8 cellular contexts compared by ENCODE assay signal in the genomic region with DNA sequence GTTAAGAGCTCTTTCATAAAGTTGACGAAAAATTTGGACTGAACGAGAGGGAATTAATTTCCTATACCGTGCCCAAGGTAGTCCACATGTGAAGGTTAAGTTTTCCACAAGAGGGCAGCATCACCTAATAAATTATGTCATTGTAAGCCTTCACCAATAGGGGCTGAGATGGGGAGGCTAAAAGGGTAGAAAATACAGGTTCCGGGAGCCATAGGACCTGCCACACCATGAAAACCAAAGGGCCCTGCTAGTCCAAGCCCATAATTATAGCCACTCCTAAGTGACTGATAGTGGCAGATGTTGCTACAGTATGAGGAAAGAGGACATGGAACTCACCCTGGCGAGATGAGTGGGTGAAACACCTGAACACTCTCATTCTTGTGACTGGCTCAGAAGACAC.
A peak's percentile ranks its signal among the peaks of the same experiment; 100 is the strongest.
DNase-seq lines count a peak whose midpoint lies in the region; ATAC-seq and TF ChIP-seq lines count a peak whose summit lies in the region.

No MANE protein-coding gene starts in this region.

- H3K9ac ChIP-seq in smooth muscle cell (ENCODE audit: low read depth): no peak overlapping the region

- no peaks in the 10 kb centered on the region for H3F3A ChIP-seq in smooth muscle cell (ENCODE audit: low read depth)

- WGBS in smooth muscle cell (ENCODE audit: low lambda C conversion rate): 50% methylated on average over 5 of the region's 5 CpGs

- intact Hi-C loops in activated CD8-positive, alpha-beta T cell treated with anti-CD3 and anti-CD28 coated beads for 36 hours (cut with micrococcal nuclease): no loop called here

- TF ChIP-seq CTCF in C4-2B (conservative IDR thresholded peaks at IDR 0.05): peak; percentile 56
- TF ChIP-seq CTCF in GM12875 (IDR thresholded peaks at IDR 0.05; ENCODE audit: borderline replicate concordance, insufficient read depth, low read depth, low read length): peak; percentile 40; the same call in 1 of the 2 replicates
- TF ChIP-seq CTCF in activated CD8-positive, alpha-beta T cell treated with anti-CD3 and anti-CD28 coated beads for 36 hours (IDR thresholded peaks at IDR 0.05): peak; percentile 52
- peak; percentile 24 to 75 for TF ChIP-seq CTCF in right atrium auricular region (IDR thresholded peaks at IDR 0.05)
- TF ChIP-seq CTCF in smooth muscle cell (IDR thresholded peaks at IDR 0.05; ENCODE audit: borderline replicate concordance, insufficient read depth, poor library complexity, severe bottlenecking): peak; percentile 52

- H3K4me1 Mint-ChIP-seq in activated CD8-positive, alpha-beta T cell treated with anti-CD3 and anti-CD28 coated beads for 36 hours (ENCODE audit: low read depth): no peaks in the 10 kb centered on the region

- peak; percentile 66 for ATAC-seq in HG02610 (IDR thresholded peaks at IDR 0.05; ENCODE audit: unreplicated experiment)
- no peak for ATAC-seq in activated CD8-positive, alpha-beta T cell treated with anti-CD3 and anti-CD28 coated beads for 36 hours

- H3K4me3 Mint-ChIP-seq in activated CD8-positive, alpha-beta T cell treated with anti-CD3 and anti-CD28 coated beads for 36 hours: no peak overlapping the region

- H4K20me1 ChIP-seq in smooth muscle cell (ENCODE audit: low read depth): no peaks in the 10 kb centered on the region

- H3K36me3 Mint-ChIP-seq in activated CD8-positive, alpha-beta T cell treated with anti-CD3 and anti-CD28 coated beads for 36 hours (ENCODE audit: low read depth): no peaks in the 10 kb centered on the region

- H3K36me3 ChIP-seq in right atrium auricular region (no peaks in the 10 kb centered on the region), smooth muscle cell (ENCODE audit: low read depth) (no peaks in the 10 kb centered on the region)

- no peaks in the 10 kb centered on the region for H3K9me3 Mint-ChIP-seq in activated CD8-positive, alpha-beta T cell treated with anti-CD3 and anti-CD28 coated beads for 36 hours

- no peak overlapping the region for H3K4me2 ChIP-seq in smooth muscle cell

- no peak overlapping the region for H2AFZ ChIP-seq in smooth muscle cell (ENCODE audit: low read depth)

- POLR2A ChIA-PET in activated CD8-positive, alpha-beta T cell treated with anti-CD3 and anti-CD28 coated beads for 36 hours (lab: Charles Lee): no interaction called here

- CTCF ChIA-PET in activated CD8-positive, alpha-beta T cell treated with anti-CD3 and anti-CD28 coated beads for 36 hours (lab: Charles Lee): interaction anchor here (0.6 to 1.4 kb wide), 8 partner anchors 8 to 297 kb away, joined by 3 to 6 read pairs (median 4); no protein-coding TSS in a partner anchor

- H3K9me3 ChIP-seq in right atrium auricular region: no peaks in the 10 kb centered on the region
- no peaks in the 10 kb centered on the region for H3K9me3 ChIP-seq in smooth muscle cell (replicated peaks; ENCODE audit: low read depth)

- no peaks in the 10 kb centered on the region for H3K4me1 ChIP-seq in right atrium auricular region
- no peaks in the 10 kb centered on the region for H3K4me1 ChIP-seq in smooth muscle cell (ENCODE audit: low read depth)

- no peaks in the 10 kb centered on the region for H3K27me3 ChIP-seq in right atrium auricular region
- H3K27me3 ChIP-seq in smooth muscle cell (ENCODE audit: low read depth): no peaks in the 10 kb centered on the region

- H3K27me3 Mint-ChIP-seq in activated CD8-positive, alpha-beta T cell treated with anti-CD3 and anti-CD28 coated beads for 36 hours: peaks cover 4% of the 10 kb centered on the region

- H3K27ac Mint-ChIP-seq in activated CD8-positive, alpha-beta T cell treated with anti-CD3 and anti-CD28 coated beads for 36 hours: no peak overlapping the region

- H3K27ac ChIP-seq in C4-2B (no peak overlapping the region), right atrium auricular region (no peak overlapping the region), smooth muscle cell (ENCODE audit: low read depth) (no peak overlapping the region)

- no peaks in the 10 kb centered on the region for H3K79me2 ChIP-seq in smooth muscle cell (ENCODE audit: low read depth)

- H3K4me3 ChIP-seq in GM12875 (ENCODE audit: low read depth, low read length): no peak overlapping the region
- H3K4me3 ChIP-seq in right atrium auricular region: no peak overlapping the region
- H3K4me3 ChIP-seq in smooth muscle cell: no peak overlapping the region

- DNase-seq in NCI-H1105 treated with DMSO at 0.1 percent for 48 hours (lab: John Stamatoyannopoulos, UW): peak; percentile 4
- DNase-seq in activated CD8-positive, alpha-beta T cell treated with anti-CD3 and anti-CD28 coated beads for 36 hours: peak; percentile 4
- DNase-seq in right atrium auricular region (ENCODE audit: low spot score): no peak
- no peak for DNase-seq in smooth muscle cell (lab: John Stamatoyannopoulos, UW; ENCODE audit: unreplicated experiment)
- no peak for DNase-seq in activated effector memory CD4-positive, alpha-beta T cell treated with anti-CD3 and anti-CD28 coated beads, Interleukin-2, amount 50 U/mL, for 16 hours

Comparison
In these comparisons a context has a peak if more than half of its experiments do, and no peak if none do; other contexts are left out.
1. DNase-seq: peak in NCI-H1105 treated with DMSO at 0.1 percent for 48 hours (single experiment) and activated CD8-positive, alpha-beta T cell treated with anti-CD3 and anti-CD28 coated beads for 36 hours (single experiment); none in right atrium auricular region (single experiment), smooth muscle cell (single experiment) and activated effector memory CD4-positive, alpha-beta T cell treated with anti-CD3 and anti-CD28 coated beads, Interleukin-2, amount 50 U/mL, for 16 hours (single experiment).
2. Peak in every context shown above with its lines, with median percentiles within 50 percentile points of each other: CTCF ChIP-seq.